1 cellular context compared by ENCODE assay signal in genomic region chr13:113122571-113123225, GRCh38.
TF ChIP-seq lines count a peak whose summit lies in the region.

F10 (plus strand) TSS chr13:113122799; CDS start chr13:113122856, 57 bp downstream.

TF ChIP-seq in HepG2, 621 proteins besides CTCF, POLR2A, EP300 and RAD21 (continued from another document and continues in another):
- TF ChIP-seq ZNF280B (CRISPR knock-in tag; IDR thresholded peaks at IDR 0.05; ENCODE audit: borderline replicate concordance) (peak; percentile 15; the same call in 1 of the 2 replicates), BCL3 (CRISPR knock-in tag; IDR thresholded peaks at IDR 0.05) (peak; percentile 49), NFE2L1 (CRISPR knock-in tag; IDR thresholded peaks at IDR 0.05; ENCODE audit: borderline replicate concordance) (0 out of 2 replicates have a peak, but pooled peaks have one; percentile 52), HOXA3 (CRISPR knock-in tag; IDR thresholded peaks at IDR 0.05) (peak; percentile 90), RFXAP (CRISPR knock-in tag; IDR thresholded peaks at IDR 0.05; ENCODE audit: borderline replicate concordance) (peak; percentile 93), ATF7 (IDR thresholded peaks at IDR 0.05) (no peak), ATF7 (CRISPR knock-in tag; IDR thresholded peaks at IDR 0.05) (peak; percentile 80), REXO4 (CRISPR knock-in tag; IDR thresholded peaks at IDR 0.05; ENCODE audit: borderline replicate concordance) (no peak), NFYC (CRISPR knock-in tag; IDR thresholded peaks at IDR 0.05) (peak; percentile 76), ZNF329 (CRISPR knock-in tag; IDR thresholded peaks at IDR 0.05; ENCODE audit: low read depth) (no peak), ZSCAN29 (CRISPR knock-in tag; conservative IDR thresholded peaks at IDR 0.05) (peak; percentile 87), SALL2 (CRISPR knock-in tag; IDR thresholded peaks at IDR 0.05) (peak; percentile 94), ZBTB10 (CRISPR knock-in tag; IDR thresholded peaks at IDR 0.05; ENCODE audit: borderline replicate concordance) (no peak; the same call in 1 of the 2 replicates), U2AF2 (IDR thresholded peaks at IDR 0.05; ENCODE audit: low read depth, low read length) (no peak), ZFP36 (IDR thresholded peaks at IDR 0.05; ENCODE audit: borderline replicate concordance, low read depth, low read length, partially characterized antibody) (no peak), MLXIP (CRISPR knock-in tag; IDR thresholded peaks at IDR 0.05; ENCODE audit: borderline replicate concordance) (no peak), SNAI1 (CRISPR knock-in tag; IDR thresholded peaks at IDR 0.05; ENCODE audit: borderline replicate concordance) (no peak; the same call in 1 of the 2 replicates), ELK4 (CRISPR knock-in tag; IDR thresholded peaks at IDR 0.05; ENCODE audit: borderline replicate concordance) (no peak), NR2F1 (CRISPR knock-in tag; IDR thresholded peaks at IDR 0.05) (peak; percentile 23 to 38; a peak in 1 of 4 replicates), ZNF749 (CRISPR knock-in tag; IDR thresholded peaks at IDR 0.05; ENCODE audit: borderline replicate concordance) (no peak; the same call in 1 of the 2 replicates), MIER3 (CRISPR knock-in tag; IDR thresholded peaks at IDR 0.05; ENCODE audit: borderline replicate concordance) (peak; percentile 74), DPF2 (CRISPR knock-in tag; IDR thresholded peaks at IDR 0.05; ENCODE audit: borderline replicate concordance, low read depth) (0 out of 2 replicates have a peak, but pooled peaks have one; percentile 29), NFATC3 (CRISPR knock-in tag; IDR thresholded peaks at IDR 0.05) (no peak), RFXANK (CRISPR knock-in tag; IDR thresholded peaks at IDR 0.05) (no peak), ZNF782 (CRISPR knock-in tag; IDR thresholded peaks at IDR 0.05; ENCODE audit: borderline replicate concordance) (peak; percentile 77; the same call in 1 of the 2 replicates), CHD4 (IDR thresholded peaks at IDR 0.05; ENCODE audit: borderline replicate concordance, low read length) (no peak), HINFP (CRISPR knock-in tag; IDR thresholded peaks at IDR 0.05; ENCODE audit: low read depth) (peak; percentile 92; the same call in 1 of the 2 replicates), HNRNPL (IDR thresholded peaks at IDR 0.05; ENCODE audit: low read depth, low read length) (0 out of 2 replicates have a peak, but pooled peaks have one; percentile 71), GTF3A (CRISPR knock-in tag; conservative IDR thresholded peaks at IDR 0.05) (no peak), ZNF761 (CRISPR knock-in tag; conservative IDR thresholded peaks at IDR 0.05) (peak; percentile 44; the same call in 1 of the 2 replicates), ONECUT2 (CRISPR knock-in tag; IDR thresholded peaks at IDR 0.05) (0 out of 2 replicates have a peak, but pooled peaks have one; percentile 28), HDAC6 (IDR thresholded peaks at IDR 0.05; ENCODE audit: low read depth, low read length) (no peak), ATRX (CRISPR knock-in tag; IDR thresholded peaks at IDR 0.05; ENCODE audit: borderline replicate concordance) (no peak)
- TF ChIP-seq, protein P1, sequence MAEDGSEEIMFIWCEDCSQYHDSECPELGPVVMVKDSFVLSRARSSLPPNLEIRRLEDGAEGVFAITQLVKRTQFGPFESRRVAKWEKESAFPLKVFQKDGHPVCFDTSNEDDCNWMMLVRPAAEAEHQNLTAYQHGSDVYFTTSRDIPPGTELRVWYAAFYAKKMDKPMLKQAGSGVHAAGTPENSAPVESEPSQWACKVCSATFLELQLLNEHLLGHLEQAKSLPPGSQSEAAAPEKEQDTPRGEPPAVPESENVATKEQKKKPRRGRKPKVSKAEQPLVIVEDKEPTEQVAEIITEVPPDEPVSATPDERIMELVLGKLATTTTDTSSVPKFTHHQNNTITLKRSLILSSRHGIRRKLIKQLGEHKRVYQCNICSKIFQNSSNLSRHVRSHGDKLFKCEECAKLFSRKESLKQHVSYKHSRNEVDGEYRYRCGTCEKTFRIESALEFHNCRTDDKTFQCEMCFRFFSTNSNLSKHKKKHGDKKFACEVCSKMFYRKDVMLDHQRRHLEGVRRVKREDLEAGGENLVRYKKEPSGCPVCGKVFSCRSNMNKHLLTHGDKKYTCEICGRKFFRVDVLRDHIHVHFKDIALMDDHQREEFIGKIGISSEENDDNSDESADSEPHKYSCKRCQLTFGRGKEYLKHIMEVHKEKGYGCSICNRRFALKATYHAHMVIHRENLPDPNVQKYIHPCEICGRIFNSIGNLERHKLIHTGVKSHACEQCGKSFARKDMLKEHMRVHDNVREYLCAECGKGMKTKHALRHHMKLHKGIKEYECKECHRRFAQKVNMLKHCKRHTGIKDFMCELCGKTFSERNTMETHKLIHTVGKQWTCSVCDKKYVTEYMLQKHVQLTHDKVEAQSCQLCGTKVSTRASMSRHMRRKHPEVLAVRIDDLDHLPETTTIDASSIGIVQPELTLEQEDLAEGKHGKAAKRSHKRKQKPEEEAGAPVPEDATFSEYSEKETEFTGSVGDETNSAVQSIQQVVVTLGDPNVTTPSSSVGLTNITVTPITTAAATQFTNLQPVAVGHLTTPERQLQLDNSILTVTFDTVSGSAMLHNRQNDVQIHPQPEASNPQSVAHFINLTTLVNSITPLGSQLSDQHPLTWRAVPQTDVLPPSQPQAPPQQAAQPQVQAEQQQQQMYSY (CRISPR knock-in tag; IDR thresholded peaks at IDR 0.05), result no peak
- TF ChIP-seq, protein P2, sequence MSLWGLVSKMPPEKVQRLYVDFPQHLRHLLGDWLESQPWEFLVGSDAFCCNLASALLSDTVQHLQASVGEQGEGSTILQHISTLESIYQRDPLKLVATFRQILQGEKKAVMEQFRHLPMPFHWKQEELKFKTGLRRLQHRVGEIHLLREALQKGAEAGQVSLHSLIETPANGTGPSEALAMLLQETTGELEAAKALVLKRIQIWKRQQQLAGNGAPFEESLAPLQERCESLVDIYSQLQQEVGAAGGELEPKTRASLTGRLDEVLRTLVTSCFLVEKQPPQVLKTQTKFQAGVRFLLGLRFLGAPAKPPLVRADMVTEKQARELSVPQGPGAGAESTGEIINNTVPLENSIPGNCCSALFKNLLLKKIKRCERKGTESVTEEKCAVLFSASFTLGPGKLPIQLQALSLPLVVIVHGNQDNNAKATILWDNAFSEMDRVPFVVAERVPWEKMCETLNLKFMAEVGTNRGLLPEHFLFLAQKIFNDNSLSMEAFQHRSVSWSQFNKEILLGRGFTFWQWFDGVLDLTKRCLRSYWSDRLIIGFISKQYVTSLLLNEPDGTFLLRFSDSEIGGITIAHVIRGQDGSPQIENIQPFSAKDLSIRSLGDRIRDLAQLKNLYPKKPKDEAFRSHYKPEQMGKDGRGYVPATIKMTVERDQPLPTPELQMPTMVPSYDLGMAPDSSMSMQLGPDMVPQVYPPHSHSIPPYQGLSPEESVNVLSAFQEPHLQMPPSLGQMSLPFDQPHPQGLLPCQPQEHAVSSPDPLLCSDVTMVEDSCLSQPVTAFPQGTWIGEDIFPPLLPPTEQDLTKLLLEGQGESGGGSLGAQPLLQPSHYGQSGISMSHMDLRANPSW (CRISPR knock-in tag; IDR thresholded peaks at IDR 0.05; ENCODE audit: borderline replicate concordance), result peak; percentile 85; the same call in 1 of the 2 replicates
- TF ChIP-seq, protein P3, sequence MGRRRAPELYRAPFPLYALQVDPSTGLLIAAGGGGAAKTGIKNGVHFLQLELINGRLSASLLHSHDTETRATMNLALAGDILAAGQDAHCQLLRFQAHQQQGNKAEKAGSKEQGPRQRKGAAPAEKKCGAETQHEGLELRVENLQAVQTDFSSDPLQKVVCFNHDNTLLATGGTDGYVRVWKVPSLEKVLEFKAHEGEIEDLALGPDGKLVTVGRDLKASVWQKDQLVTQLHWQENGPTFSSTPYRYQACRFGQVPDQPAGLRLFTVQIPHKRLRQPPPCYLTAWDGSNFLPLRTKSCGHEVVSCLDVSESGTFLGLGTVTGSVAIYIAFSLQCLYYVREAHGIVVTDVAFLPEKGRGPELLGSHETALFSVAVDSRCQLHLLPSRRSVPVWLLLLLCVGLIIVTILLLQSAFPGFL (CRISPR knock-in tag; IDR thresholded peaks at IDR 0.05), result no peak
- TF ChIP-seq, protein P4, sequence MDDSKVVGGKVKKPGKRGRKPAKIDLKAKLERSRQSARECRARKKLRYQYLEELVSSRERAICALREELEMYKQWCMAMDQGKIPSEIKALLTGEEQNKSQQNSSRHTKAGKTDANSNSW (CRISPR knock-in tag; IDR thresholded peaks at IDR 0.05; ENCODE audit: borderline replicate concordance), result no peak
